In the genomic region with DNA sequence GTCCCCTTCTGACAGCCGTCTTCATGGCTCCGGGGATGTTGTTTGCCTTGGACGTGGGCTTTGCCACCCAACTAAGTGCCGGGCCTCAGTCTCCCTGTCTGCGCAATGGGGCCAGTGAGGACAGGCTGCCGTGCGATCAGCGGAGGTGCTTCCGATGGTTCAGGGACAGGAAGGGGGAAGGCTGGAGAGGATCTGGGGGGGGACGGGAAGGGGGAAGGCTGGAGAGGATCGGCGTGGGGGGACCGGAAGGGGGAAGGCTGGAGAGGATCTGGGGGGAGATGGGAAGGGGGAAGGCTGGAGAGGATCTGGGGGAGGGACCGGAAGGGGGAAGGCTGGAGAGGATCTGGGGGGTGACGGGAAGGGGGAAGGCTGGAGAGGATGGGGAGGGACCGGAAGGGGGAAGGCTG, we compare ENCODE assay signal across 9 cellular contexts. TPM values are rescaled to one million over a fixed set of nuclear protein-coding genes. Genes with fewer than 3 reads are reported as not detected.
DNase-seq lines count a peak whose midpoint lies in the region; ATAC-seq, FAIRE-seq and TF ChIP-seq lines count a peak whose summit lies in the region.
"Had no signal": no experiment of that assay in that cellular context is flagged by ENCODE, and none has a peak within 500 bp of the region (broad histone marks: within the 10 kb centered on the region; RNA-seq: fewer than 3 reads in every experiment).

No MANE protein-coding gene starts in this region.

- no peak overlapping the region for H3K18ac ChIP-seq in H1 (ENCODE audit: extremely low read depth, low read length)

- TF ChIP-seq CTCF in H1 (IDR thresholded peaks at IDR 0.05; ENCODE audit: control extremely low read depth in 1 of 3, insufficient read depth in 1 of 3, low read depth in 1 of 3, low read length in 3 of 3) = no peak

- no peak overlapping the region for H2BK12ac ChIP-seq in H1 (ENCODE audit: low read depth, low read length)

- H2BK5ac ChIP-seq in H1 (ENCODE audit: low read depth, low read length) = no peak overlapping the region

- peaks cover 16% of the 10 kb centered on the region; the same call in 1 of the 2 replicates for H3K23me2 ChIP-seq in H1 (ENCODE audit: low read depth, low read length)

- H3K36me3 ChIP-seq in H1 (ENCODE audit: control insufficient read depth in 2 of 4, insufficient read depth in 4 of 4, low read length in 3 of 4) = no peaks in the 10 kb centered on the region; a peak in 1 of 8 replicates

- no peak overlapping the region for H3K9ac ChIP-seq in H1 (replicated peaks in 1 of 4; ENCODE audit: extremely low read depth in 1 of 4, low read depth in 3 of 4, low read length in 3 of 4)

- no peak overlapping the region for H2BK20ac ChIP-seq in H1 (ENCODE audit: low read length)

- no peak overlapping the region for H3K14ac ChIP-seq in H1 (ENCODE audit: insufficient read length)

- H4K5ac ChIP-seq in H1 (ENCODE audit: insufficient read length, low read depth, low read length) = no peak overlapping the region

- peak; percentile 16 for ATAC-seq in sciatic nerve
- no peak for ATAC-seq in GM19467 (IDR thresholded peaks at IDR 0.05; ENCODE audit: unreplicated experiment)

- H3K4me3 ChIP-seq in H1 (ENCODE audit: extremely low read depth in 1 of 4, insufficient read depth in 2 of 4, low read depth in 3 of 4, low read length in 4 of 4) = no peak overlapping the region

- POLR2A ChIA-PET in H1 (lab: Charles Lee; ENCODE audit: partially characterized antibody) = interaction anchor here (1.1 kb wide), 2 partner anchors 11 to 36 kb away, joined by 3 read pairs; no protein-coding TSS in a partner anchor

- no peak overlapping the region for H4K8ac ChIP-seq in H1 (ENCODE audit: extremely low read depth, insufficient read depth, low read length)

- H3K23ac ChIP-seq in H1 (ENCODE audit: insufficient read length) = no peak overlapping the region

- no peak overlapping the region for H3K4ac ChIP-seq in H1 (replicated peaks; ENCODE audit: insufficient read length, low read depth, low read length)

- H2AK5ac ChIP-seq in H1 (ENCODE audit: low read depth, low read length) = no peak overlapping the region

- no peak overlapping the region for H3K27ac ChIP-seq in H1 (ENCODE audit: low read depth, low read length)

- no peak overlapping the region for H4K91ac ChIP-seq in H1 (replicated peaks; ENCODE audit: insufficient read length, low read length)

- no peak for TF ChIP-seq RAD21 in H1 (IDR thresholded peaks at IDR 0.05 in 1 of 2, conservative IDR thresholded peaks at IDR 0.05 in 1 of 2; ENCODE audit: low read depth in 2 of 2, low read length in 2 of 2)

- H2AFZ ChIP-seq in H1 (ENCODE audit: low read length) = no peak overlapping the region

- intact Hi-C loops in sciatic nerve (cut with DNase I) = loop anchor here (10.0 kb wide), 1 partner anchor 227 kb away; no protein-coding TSS in a partner anchor

- DNase-seq in DMS79 treated with DMSO at 0.1 percent for 48 hours (lab: John Stamatoyannopoulos, UW) (peak; percentile 15), NCI-H510A treated with DMSO at 0.1 percent for 48 hours (lab: John Stamatoyannopoulos, UW) (peak; percentile 22), H1 (ENCODE audit: low read depth in 1 of 2, low spot score in 2 of 2) (no peak), sciatic nerve (ENCODE audit: low spot score) (peak; percentile 78), OCI-M2 (lab: John Stamatoyannopoulos, UW; ENCODE audit: unreplicated experiment) (no peak), mesenteric fat pad (ENCODE audit: low spot score) (no peak)
- no peak for DNase-seq in activated CD4-positive, alpha-beta T cell treated with anti-CD3 and anti-CD28 coated beads for 48 hours

- CTCF ChIA-PET in H1 (lab: Charles Lee; ENCODE audit: partially characterized antibody) = interaction anchor here (0.6 to 1.1 kb wide), 3 partner anchors 22 to 37 kb away, joined by 3 read pairs; no protein-coding TSS in a partner anchor

- H3K4me2 ChIP-seq in H1 (ENCODE audit: insufficient read depth in 1 of 2, low read depth in 2 of 2, low read length in 2 of 2) = peak overlapping the region in 1 of 2 experiments; percentile 57; a peak in 1 of 4 replicates

- no peak for TF ChIP-seq EP300 in H1 (IDR thresholded peaks at IDR 0.05; ENCODE audit: borderline replicate concordance in 1 of 2, low read depth in 2 of 2, low read length in 2 of 2)

- H3K27me3 ChIP-seq in H1 (replicated peaks in 1 of 4; ENCODE audit: control insufficient read depth in 3 of 4, extremely low read depth in 1 of 4, insufficient read depth in 3 of 4, low read length in 3 of 4) = peaks cover 2 to 17% (median 13%) of the 10 kb centered on the region in 4 experiments; a peak in 6 of 7 replicates

- H3K9me3 ChIP-seq in H1 (ENCODE audit: insufficient read depth in 2 of 2, low read depth in 1 of 2, low read length in 1 of 2) = no peaks in the 10 kb centered on the region

- H3K56ac ChIP-seq in H1 (replicated peaks; ENCODE audit: insufficient read length, low read depth, low read length) = no peak overlapping the region

- H4K20me1 ChIP-seq in H1 (replicated peaks in 1 of 2; ENCODE audit: control insufficient read depth in 1 of 2, insufficient read depth in 2 of 2, low read length in 2 of 2) = peaks cover 7 to 28% of the 10 kb centered on the region in 2 experiments

- peaks cover 4% of the 10 kb centered on the region; the same call in 1 of the 2 replicates for H3K79me1 ChIP-seq in H1 (ENCODE audit: low read depth, low read length)

- FAIRE-seq in H1 (lab: Jason Lieb, UNC) = no peak

- peaks cover 0 to 25% (median 15%) of the 10 kb centered on the region in 4 experiments; a peak in 6 of 7 replicates for H3K4me1 ChIP-seq in H1 (replicated peaks in 1 of 4; ENCODE audit: control insufficient read depth in 3 of 4, insufficient read depth in 4 of 4, low read length in 3 of 4)

- H3K79me2 ChIP-seq in H1 (ENCODE audit: control insufficient read depth in 1 of 2, insufficient read depth in 2 of 2, low read length in 2 of 2) = peaks cover 0 to 30% of the 10 kb centered on the region in 2 experiments; a peak in 2 of 4 replicates

- 90% methylated on average over 5 of the region's 16 CpGs; no CpG with 5 or more reads in 1 of the 2 experiments for WGBS in H1 (ENCODE audit: extremely low coverage in 1 of 2, insufficient coverage in 1 of 2, insufficient read length in 1 of 2, insufficient replicate concordance in 2 of 2, low coverage in 1 of 2, low lambda C conversion rate in 2 of 2, missing lambda C conversion rate in 1 of 2), 2 experiments

- H2BK15ac ChIP-seq in H1 (ENCODE audit: low read length) = no peak overlapping the region

- H2BK120ac ChIP-seq in H1 (replicated peaks; ENCODE audit: low read depth, low read length) = no peak overlapping the region

- TF ChIP-seq POLR2A in H1 (IDR thresholded peaks at IDR 0.05; ENCODE audit: control extremely low read depth in 1 of 2, low read depth in 2 of 2, low read length in 2 of 2) = no peak

TF ChIP-seq in H1, 55 proteins besides CTCF, POLR2A, EP300 and RAD21:
- TF ChIP-seq KDM1A (IDR thresholded peaks at IDR 0.05; ENCODE audit: borderline replicate concordance, low read length) = peak; percentile 22; the same call in 1 of the 2 replicates
- TF ChIP-seq POU5F1 (IDR thresholded peaks at IDR 0.05; ENCODE audit: low read depth, low read length) = no peak
- TF ChIP-seq CHD2 (IDR thresholded peaks at IDR 0.05; ENCODE audit: low read length) = no peak
TF ChIP-seq in H1: peak in this region for 1.

RNA-seq across cellular contexts. Expression of gene MMP17, which starts 3.4 kb away (rescaled TPM):
- total RNA-seq in H1 (2021; fragmentation: NEBNext Ultra II Directional; extraction: Animal tissue kit (Norgen Biotek cat#: 25700)) = 34.4 and 41.3 TPM in 2 replicates
- polyA plus RNA-seq in H1 (2011; rRNA removed) = 53.8 and 55.7 TPM in 2 replicates
- polyA plus RNA-seq in H1 (2011; cell fraction: cytosol; rRNA removed) = 44.7 TPM
- polyA plus RNA-seq in H1 (2011; cell fraction: nucleus; rRNA removed) = 141 TPM
- 22.5 to 51.9 TPM (median 46.7 TPM) in 4 replicates for polyA plus RNA-seq in H1 (2012, experiment 1 of 2)
- polyA plus RNA-seq in H1 (2012, experiment 2 of 2) = 23.0 TPM
- 35.2 TPM for polyA plus RNA-seq in H1 (2013, experiment 1 of 2)
- 33.5 TPM for polyA plus RNA-seq in H1 (2013, experiment 2 of 2)
- polyA minus RNA-seq in H1 (2011; rRNA and poly(A)+ RNA removed) = 17.4 and 19.1 TPM in 2 replicates
- polyA minus RNA-seq in H1 (2011; cell fraction: cytosol; rRNA and poly(A)+ RNA removed) = 24.2 TPM
- polyA minus RNA-seq in H1 (2011; cell fraction: nucleus; rRNA and poly(A)+ RNA removed) = 47.2 TPM
- total RNA-seq in sciatic nerve (12.6 TPM), mesenteric fat pad (4.7 TPM)
- total RNA-seq: T-helper 2 cell treated with Interferon-gamma antibody and Interleukin-4, amounts not matched to agents 100 ng/mL and 5 ng/mL, for 36 hours had no signal

Comparison
In these comparisons a context has a peak if more than half of its experiments do, and no peak if none do; other contexts are left out.
1. DNase-seq: peak in DMS79 treated with DMSO at 0.1 percent for 48 hours (single experiment), NCI-H510A treated with DMSO at 0.1 percent for 48 hours (single experiment) and sciatic nerve (single experiment); none in H1 (0 of 2), OCI-M2 (single experiment), activated CD4-positive, alpha-beta T cell treated with anti-CD3 and anti-CD28 coated beads for 48 hours (single experiment) and mesenteric fat pad (single experiment).